In genomic region chr18:59907660-59908059, GRCh38 we compare ENCODE assay signal across 20 cellular contexts. TPM values are rescaled to one million over a fixed set of nuclear protein-coding genes. Genes with fewer than 3 reads are reported as not detected.
A peak's percentile ranks its signal among the peaks of the same experiment; 100 is the strongest.
DNase-seq lines count a peak whose midpoint lies in the region; ATAC-seq and TF ChIP-seq lines count a peak whose summit lies in the region.
"Had no signal": no experiment of that assay in that cellular context is flagged by ENCODE, and none has a peak within 500 bp of the region (broad histone marks: within the 10 kb centered on the region; RNA-seq: fewer than 3 reads in every experiment).

No MANE protein-coding gene starts in this region.

- H2AFZ ChIP-seq in Loucy (ENCODE audit: low read length), result no peak overlapping the region

- intact Hi-C loops in spleen (cut with DNase I; ENCODE audit: low total_unique reads), result no loop called here
- intact Hi-C loops in left colon (cut with DNase I, micrococcal nuclease), result no loop called here

- peak overlapping the region; percentile 85 for H3K4me2 ChIP-seq in Loucy (ENCODE audit: low read depth, low read length, poor library complexity, severe bottlenecking)

- TF ChIP-seq CTCF in Loucy (conservative IDR thresholded peaks at IDR 0.05; ENCODE audit: low read length), result no peak
- TF ChIP-seq CTCF in spleen (IDR thresholded peaks at IDR 0.05 in 8 of 11, conservative IDR thresholded peaks at IDR 0.05 in 3 of 11), result no peak

- ATAC-seq in activated CD8-positive, alpha-beta memory T cell treated with anti-CD3 and anti-CD28 coated beads, Interleukin-2, amount 10 ng/mL, durations not matched to agents 7 days and 5 days, result no peak
- ATAC-seq in GM19395 (IDR thresholded peaks at IDR 0.05; ENCODE audit: unreplicated experiment), result peak; percentile 11
- no peak for ATAC-seq in naive B cell (ENCODE audit: low read depth in 2 of 2)
- ATAC-seq in left colon, result no peak
- ATAC-seq: activated T-cell treated with anti-CD3 and anti-CD28 coated beads, Interleukin-2, amount 50 U/mL, for 4 hours; gastrocnemius medialis had no signal

- H3K9me3 ChIP-seq in Loucy (ENCODE audit: insufficient read depth, low read depth, low read length) (no peaks in the 10 kb centered on the region), spleen (peaks cover 0 to under 1% (median 0%) of the 10 kb centered on the region in 8 donors)
- H3K9me3 ChIP-seq: gastrocnemius medialis, tibial nerve had no signal

- peaks cover 16% of the 10 kb centered on the region for H3K36me3 Mint-ChIP-seq in activated CD8-positive, alpha-beta memory T cell treated with anti-CD3 and anti-CD28 coated beads, Interleukin-2, amount 10 ng/mL, durations not matched to agents 7 days and 5 days
- H3K36me3 Mint-ChIP-seq in naive B cell, result peaks cover 0 to 7% of the 10 kb centered on the region in 2 donors

- H3K9ac ChIP-seq in Loucy (ENCODE audit: low read depth, low read length, poor library complexity, severe bottlenecking), result peak overlapping the region; percentile 73

- CTCF ChIA-PET in activated CD8-positive, alpha-beta memory T cell treated with anti-CD3 and anti-CD28 coated beads, Interleukin-2, amount 10 ng/mL, durations not matched to agents 7 days and 5 days (lab: Charles Lee), result interaction anchor here (0.7 kb wide), 1 partner anchor 67 kb away, joined by 3 read pairs; no protein-coding TSS in a partner anchor

- H3K27me3 ChIP-seq in Loucy (ENCODE audit: insufficient read depth, low read length, poor library complexity, severe bottlenecking) (no peaks in the 10 kb centered on the region), spleen (replicated peaks in 1 of 7) (peaks cover 0 to 6% (median 0%) of the 10 kb centered on the region in 7 donors)
- H3K27me3 ChIP-seq: tibial nerve had no signal

- peaks cover 20% of the 10 kb centered on the region for H4K20me1 ChIP-seq in Loucy (ENCODE audit: insufficient read depth, low read length, poor library complexity, severe bottlenecking)

- H3F3A ChIP-seq in Loucy (ENCODE audit: low read depth), result peaks cover 28% of the 10 kb centered on the region

- no peaks in the 10 kb centered on the region for H3K9me2 ChIP-seq in Loucy (replicated peaks; ENCODE audit: low read depth, low read length)

- DNase-seq in activated CD8-positive, alpha-beta memory T cell treated with anti-CD3 and anti-CD28 coated beads, Interleukin-2, amount 10 ng/mL, durations not matched to agents 7 days and 5 days, result no peak
- no peak for DNase-seq in activated CD8-positive, alpha-beta memory T cell treated with anti-CD3 and anti-CD28 coated beads for 24 hours
- no peak for DNase-seq in naive B cell
- no peak for DNase-seq in spleen
- DNase-seq in left colon, result no peak
- no peak for DNase-seq in hypothalamus (lab: John Stamatoyannopoulos, UW)
- DNase-seq: activated CD4-positive, alpha-beta T cell treated with anti-CD3 and anti-CD28 coated beads for 48 hours; activated T-cell treated with anti-CD3 and anti-CD28 coated beads, Interleukin-2, amount 50 U/mL, for 4 hours; CD4-positive, alpha-beta T cell; erythroblast; gastrocnemius medialis; H7; NCI-H1436; NCI-H2171; NCI-H748 treated with DMSO at 0.1 percent for 48 hours; retina had no signal

- H3K27me3 Mint-ChIP-seq in activated CD8-positive, alpha-beta memory T cell treated with anti-CD3 and anti-CD28 coated beads, Interleukin-2, amount 10 ng/mL, durations not matched to agents 7 days and 5 days, result no peaks in the 10 kb centered on the region
- no peaks in the 10 kb centered on the region for H3K27me3 Mint-ChIP-seq in naive B cell
- H3K27me3 Mint-ChIP-seq: CD4-positive, alpha-beta T cell had no signal

- peaks cover 56% of the 10 kb centered on the region for H3K4me1 Mint-ChIP-seq in activated CD8-positive, alpha-beta memory T cell treated with anti-CD3 and anti-CD28 coated beads, Interleukin-2, amount 10 ng/mL, durations not matched to agents 7 days and 5 days
- H3K4me1 Mint-ChIP-seq in naive B cell, result peaks cover 55 to 63% (median 57%) of the 10 kb centered on the region in 3 donors

- peak overlapping the region; percentile 80 for H3K27ac Mint-ChIP-seq in activated CD8-positive, alpha-beta memory T cell treated with anti-CD3 and anti-CD28 coated beads, Interleukin-2, amount 10 ng/mL, durations not matched to agents 7 days and 5 days
- H3K27ac Mint-ChIP-seq in naive B cell, result peak overlapping the region; percentile 7 to 99 (median 92)

- H3K4me3 Mint-ChIP-seq in activated CD8-positive, alpha-beta memory T cell treated with anti-CD3 and anti-CD28 coated beads, Interleukin-2, amount 10 ng/mL, durations not matched to agents 7 days and 5 days, result no peak overlapping the region
- peak overlapping the region; percentile 48 to 84 (median 64) for H3K4me3 Mint-ChIP-seq in naive B cell
- H3K4me3 Mint-ChIP-seq: activated T-cell treated with anti-CD3 and anti-CD28 coated beads, Interleukin-2, amount 50 U/mL, for 4 hours; CD4-positive, alpha-beta T cell had no signal

- peaks cover 34% of the 10 kb centered on the region for H3K79me2 ChIP-seq in Loucy (ENCODE audit: insufficient read depth, low read length)

- peaks cover 14% of the 10 kb centered on the region for H3K36me3 ChIP-seq in Loucy (ENCODE audit: insufficient read depth, low read length)
- H3K36me3 ChIP-seq in spleen, result peaks cover 0 to 9% (median 0%) of the 10 kb centered on the region in 6 donors
- H3K36me3 ChIP-seq: gastrocnemius medialis, tibial nerve had no signal

- TF ChIP-seq POLR2A in spleen (IDR thresholded peaks at IDR 0.05), result no peak

- 78 to 88% (median 87%) methylated on average over 4 of the region's 4 CpGs for WGBS in spleen, 5 donors

- peak overlapping the region in 3 of 8 donors; percentile 23 to 89 (median 88) for H3K27ac ChIP-seq in spleen
- H3K27ac ChIP-seq: gastrocnemius medialis, SK-N-MC, tibial nerve had no signal

- H3K4me1 ChIP-seq in Loucy (ENCODE audit: insufficient read depth, low read length, poor library complexity, severe bottlenecking) (peaks cover 71% of the 10 kb centered on the region), spleen (peaks cover 6 to 72% (median 47%) of the 10 kb centered on the region in 6 donors)

- no peaks in the 10 kb centered on the region for H3K9me3 Mint-ChIP-seq in activated CD8-positive, alpha-beta memory T cell treated with anti-CD3 and anti-CD28 coated beads, Interleukin-2, amount 10 ng/mL, durations not matched to agents 7 days and 5 days (ENCODE audit: low read depth)
- no peaks in the 10 kb centered on the region for H3K9me3 Mint-ChIP-seq in naive B cell
- H3K9me3 Mint-ChIP-seq: activated T-cell treated with anti-CD3 and anti-CD28 coated beads, Interleukin-2, amount 50 U/mL, for 4 hours; CD4-positive, alpha-beta T cell had no signal

- peak overlapping the region; percentile 63 for H3K4me3 ChIP-seq in Loucy (ENCODE audit: low read length, poor library complexity, severe bottlenecking)
- H3K4me3 ChIP-seq in spleen, result no peak overlapping the region
- H3K4me3 ChIP-seq: gastrocnemius medialis, SK-N-MC, tibial nerve had no signal

RNA-seq across cellular contexts. Expression of gene PMAIP1, which starts 7.9 kb away (rescaled TPM):
- total RNA-seq in activated CD8-positive, alpha-beta memory T cell treated with anti-CD3 and anti-CD28 coated beads, Interleukin-2, amount 10 ng/mL, durations not matched to agents 7 days and 5 days, result 10 to 100 TPM; 54.7 to 64.7 TPM
- polyA plus RNA-seq in naive B cell (ENCODE audit: low read depth in 6 of 6) (100 to 1,000 TPM in 5 of 6 donors, 10 to 100 TPM in 1; 94.5 to 224 (median 158) TPM), spleen (10 to 100 TPM in 1 of 3 donors, 1 to 10 TPM in 2; 6.6 to 10.1 (median 7.4) TPM)
- total RNA-seq in spleen (1 to 10 TPM; 2.7 to 9.1 (median 5.8) TPM), left colon (1 to 10 TPM; 1.8 to 2.6 TPM)

Comparison
In these comparisons a context has a peak if more than half of its experiments do, and no peak if none do; other contexts are left out.
1. RNA of gene PMAIP1, which starts 7.9 kb away (total RNA-seq): 54.7 to 64.7 TPM in activated CD8-positive, alpha-beta memory T cell treated with anti-CD3 and anti-CD28 coated beads, Interleukin-2, amount 10 ng/mL, durations not matched to agents 7 days and 5 days; 2.7 to 9.1 TPM in spleen and 1.8 to 2.6 TPM in left colon; every median in the first group is over 4 times any median in the second.